Comparison of ENCODE assay signal across 27 cellular contexts in genomic region chr9:131025953-131026858, GRCh38. TPM values are rescaled to one million over a fixed set of nuclear protein-coding genes. Genes with fewer than 3 reads are reported as not detected.
"Had no signal": no experiment of that assay in that cellular context is flagged by ENCODE, and none has a peak within 500 bp of the region (broad histone marks: within the 10 kb centered on the region; RNA-seq: fewer than 3 reads in every experiment).

No MANE protein-coding gene starts in this region.

- ATAC-seq: heart right ventricle; natural killer cell; pancreas; right cardiac atrium; stimulated activated memory B cell treated with anti-CD40 and anti-IgM and Interleukin-4, amounts not matched to agents 10 μg/mL and 1 μg/mL and 100 μg/mL, for 72 hours; stimulated activated naive CD8-positive, alpha-beta T cell treated with anti-CD3 and anti-CD28 coated beads, Interleukin-15, amount 100 ng/mL, for 72 hours; upper lobe of right lung had no signal

- H3K4me1 ChIP-seq: heart right ventricle, left ventricle myocardium inferior, pancreas, prostate gland, thyroid gland, transverse colon, upper lobe of right lung had no signal

- H3K4me3 Mint-ChIP-seq: mesothelial cell of epicardium; naive B cell; natural killer cell; nephron progenitor cell; neural progenitor cell; stimulated activated memory B cell treated with anti-CD40 and anti-IgM and Interleukin-4, amounts not matched to agents 10 μg/mL and 1 μg/mL and 100 μg/mL, for 72 hours; stimulated activated naive CD8-positive, alpha-beta T cell treated with anti-CD3 and anti-CD28 coated beads, Interleukin-15, amount 100 ng/mL, for 72 hours had no signal

- H3K4me2 ChIP-seq: hepatocyte, neural progenitor cell, smooth muscle cell had no signal

- DNase-seq: heart right ventricle; islet precursor cell; left ventricle myocardium inferior; naive B cell; natural killer cell; nephron progenitor cell; pancreas; retina; stimulated activated CD4-positive, alpha-beta T cell treated with anti-CD3 and anti-CD28 coated beads, Interleukin-1b, Interleukin-23, amount 100 ng/mL, for 48 hours; stimulated activated CD4-positive, alpha-beta T cell treated with anti-CD3 and anti-CD28 coated beads, Interleukin-2, amount 100 ng/mL, for 48 hours; stimulated activated CD4-positive, alpha-beta T cell treated with anti-CD3 and anti-CD28 coated beads, Interleukin-4, amount 100 ng/mL, for 4 hours; stimulated activated CD8-positive, alpha-beta memory T cell treated with anti-CD3 and anti-CD28 coated beads, Interleukin-4, amount 100 ng/mL, for 48 hours; stimulated activated naive CD4-positive, alpha-beta T cell treated with Interleukin-2 at 50 U/mL for 16 hours; stimulated activated naive CD8-positive, alpha-beta T cell treated with anti-CD3 and anti-CD28 coated beads, Interleukin-15, amount 100 ng/mL, for 72 hours; substantia nigra; testis; thyroid gland; transverse colon; upper lobe of right lung had no signal

- H3K4me3 ChIP-seq: heart right ventricle, hepatocyte, left ventricle myocardium inferior, lung, neural progenitor cell, pancreas, prostate gland, smooth muscle cell, testis, thyroid gland, transverse colon, upper lobe of right lung had no signal

- H3K9me3 ChIP-seq: heart right ventricle, left ventricle myocardium inferior, pancreas, prostate gland, testis, thyroid gland, transverse colon, upper lobe of right lung had no signal

- H3K79me2 ChIP-seq: hepatocyte had no signal

- H3K27ac ChIP-seq: heart right ventricle, hepatocyte, left ventricle myocardium inferior, neural progenitor cell, pancreas, prostate gland, testis, thyroid gland, transverse colon, upper lobe of right lung had no signal

- H2AFZ ChIP-seq: hepatocyte, neural progenitor cell had no signal

- H3K27me3 ChIP-seq: hepatocyte, neural progenitor cell, pancreas, testis, thyroid gland, transverse colon, upper lobe of right lung had no signal

- H3K9ac ChIP-seq: neural progenitor cell had no signal

- H3K9me3 Mint-ChIP-seq: mesothelial cell of epicardium; naive B cell; natural killer cell; nephron progenitor cell; neural progenitor cell; stimulated activated memory B cell treated with anti-CD40 and anti-IgM and Interleukin-4, amounts not matched to agents 10 μg/mL and 1 μg/mL and 100 μg/mL, for 72 hours; stimulated activated naive CD8-positive, alpha-beta T cell treated with anti-CD3 and anti-CD28 coated beads, Interleukin-15, amount 100 ng/mL, for 72 hours had no signal

- H3K27ac Mint-ChIP-seq: mesothelial cell of epicardium; naive B cell; natural killer cell; nephron progenitor cell; neural progenitor cell; stimulated activated memory B cell treated with anti-CD40 and anti-IgM and Interleukin-4, amounts not matched to agents 10 μg/mL and 1 μg/mL and 100 μg/mL, for 72 hours had no signal

- H3K36me3 ChIP-seq: heart right ventricle, left ventricle myocardium inferior, neural progenitor cell, pancreas, prostate gland, thyroid gland, transverse colon, upper lobe of right lung had no signal

- H3K4me1 Mint-ChIP-seq: mesothelial cell of epicardium; naive B cell; natural killer cell; nephron progenitor cell; stimulated activated memory B cell treated with anti-CD40 and anti-IgM and Interleukin-4, amounts not matched to agents 10 μg/mL and 1 μg/mL and 100 μg/mL, for 72 hours; stimulated activated naive CD8-positive, alpha-beta T cell treated with anti-CD3 and anti-CD28 coated beads, Interleukin-15, amount 100 ng/mL, for 72 hours had no signal

- H3K36me3 Mint-ChIP-seq: mesothelial cell of epicardium; naive B cell; natural killer cell; neural progenitor cell; stimulated activated memory B cell treated with anti-CD40 and anti-IgM and Interleukin-4, amounts not matched to agents 10 μg/mL and 1 μg/mL and 100 μg/mL, for 72 hours had no signal

RNA-seq across cellular contexts. Expression of gene LAMC3, which starts 17.2 kb away (rescaled TPM):
- total RNA-seq: natural killer cell had no signal
